In the genomic region with DNA sequence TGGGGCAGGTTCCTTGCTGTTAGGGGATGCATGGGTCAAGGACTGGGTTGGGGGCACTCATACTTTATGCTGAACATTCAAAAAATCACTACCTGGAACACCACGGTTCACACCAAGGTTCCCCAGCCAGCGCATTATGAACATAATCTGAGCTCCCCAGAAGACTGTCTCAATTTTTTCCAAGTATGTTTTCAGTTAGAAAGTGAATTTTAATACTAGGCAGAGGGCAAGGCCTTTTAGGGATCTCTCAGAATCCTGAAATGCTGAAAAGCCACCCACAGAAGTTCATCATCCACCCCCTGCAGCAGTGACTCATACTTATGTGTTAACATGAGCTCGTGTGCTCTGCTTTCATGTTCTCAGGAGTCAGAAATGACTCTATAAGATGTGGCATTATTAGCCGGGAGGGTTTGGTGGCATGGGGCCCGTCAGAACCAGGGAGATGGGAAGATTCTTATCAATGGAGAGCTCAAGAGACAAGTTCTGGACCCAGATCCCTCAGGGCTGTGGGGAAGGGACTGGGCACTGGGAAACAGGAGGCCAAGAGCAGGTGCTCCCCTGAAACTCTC, we compare ENCODE assay signal across 9 cellular contexts.
A peak's percentile ranks its signal among the peaks of the same experiment; 100 is the strongest.
DNase-seq lines count a peak whose midpoint lies in the region; ATAC-seq and TF ChIP-seq lines count a peak whose summit lies in the region.
"Had no signal": no experiment of that assay in that cellular context is flagged by ENCODE, and none has a peak within 500 bp of the region (broad histone marks: within the 10 kb centered on the region; RNA-seq: fewer than 3 reads in every experiment).

No MANE protein-coding gene starts in this region.

- no peaks in the 10 kb centered on the region for H3K36me3 Mint-ChIP-seq in endothelial cell (ENCODE audit: low read depth, unreplicated experiment)

- H3K4me1 Mint-ChIP-seq in endothelial cell (ENCODE audit: unreplicated experiment), result no peaks in the 10 kb centered on the region

- TF ChIP-seq CTCF in endothelial cell (IDR thresholded peaks at IDR 0.05; ENCODE audit: unreplicated experiment), result no peak

- H3K9me3 Mint-ChIP-seq in endothelial cell (ENCODE audit: unreplicated experiment), result no peaks in the 10 kb centered on the region

- ATAC-seq in HG03378 (IDR thresholded peaks at IDR 0.05; ENCODE audit: unreplicated experiment) (peak; percentile 73), HG03025 (IDR thresholded peaks at IDR 0.05; ENCODE audit: low FRiP score, unreplicated experiment) (no peak), HG02642 (IDR thresholded peaks at IDR 0.05; ENCODE audit: poor library complexity, unreplicated experiment) (no peak)

- no peak overlapping the region for H3K27ac Mint-ChIP-seq in endothelial cell (ENCODE audit: unreplicated experiment)

- no peak overlapping the region for H3K4me3 Mint-ChIP-seq in endothelial cell (ENCODE audit: unreplicated experiment)

- peaks cover 5% of the 10 kb centered on the region for H3K27me3 Mint-ChIP-seq in endothelial cell (ENCODE audit: unreplicated experiment)

- DNase-seq in AG08395 (ENCODE audit: low spot score), result peak; percentile 86
- peak; percentile 69 to 71 for DNase-seq in activated T-cell treated with anti-CD3 and anti-CD28 coated beads, Interleukin-2, amount 50 U/mL, for 48 hours
- DNase-seq in kidney tubule cell (ENCODE audit: low spot score), result peak; percentile 91
- DNase-seq in central memory CD4-positive, alpha-beta T cell, result no peak
- no peak for DNase-seq in endothelial cell (ENCODE audit: low spot score)
- DNase-seq: GF-D8 had no signal

Comparison
In these comparisons a context has a peak if more than half of its experiments do, and no peak if none do; other contexts are left out.
1. DNase-seq: peak in AG08395 (single experiment), activated T-cell treated with anti-CD3 and anti-CD28 coated beads, Interleukin-2, amount 50 U/mL, for 48 hours (2 of 2) and kidney tubule cell (single experiment); none in central memory CD4-positive, alpha-beta T cell (single experiment) and endothelial cell (single experiment).